In genomic region chr19:48993175-48994034, GRCh38 we compare ENCODE assay signal across 8 cellular contexts. TPM values are rescaled to one million over a fixed set of nuclear protein-coding genes. Genes with fewer than 3 reads are reported as not detected.
DNase-seq lines count a peak whose midpoint lies in the region; ATAC-seq, FAIRE-seq and TF ChIP-seq lines count a peak whose summit lies in the region.

GYS1 (minus strand) TSS chr19:48993309; CDS start chr19:48993112, 197 bp downstream.
RUVBL2 (plus strand) TSS chr19:48993887; CDS start chr19:48993912, 25 bp downstream.

- POLR2A ChIA-PET in BJ (lab: Charles Lee) = interaction anchor here (0.6 to 1.8 kb wide), 6 partner anchors 26 to 1232 kb away, joined by 3 to 6 read pairs (median 3); partner anchors contain the start of genes CGB7 and NUCB1

- peak within 1 kb of the TSS; percentile 97 for H3K27ac Mint-ChIP-seq in activated CD4-positive, alpha-beta T cell treated with anti-CD3 and anti-CD28 coated beads, Interleukin-2, amount 10 ng/mL, durations not matched to agents 24 days and 14 days

- peaks cover 16% of the 10 kb centered on the region for H3K36me3 ChIP-seq in BJ (ENCODE audit: control insufficient read depth, insufficient read depth, low read length)

- H3K27me3 Mint-ChIP-seq in activated CD4-positive, alpha-beta T cell treated with anti-CD3 and anti-CD28 coated beads, Interleukin-2, amount 10 ng/mL, durations not matched to agents 24 days and 14 days = no peaks in the 10 kb centered on the region

- ATAC-seq in HG03460 (IDR thresholded peaks at IDR 0.05; ENCODE audit: unreplicated experiment) (peak; percentile 80), left colon (peak; percentile 89)

- peak within 1 kb of the TSS; percentile 92 for H3K4me3 Mint-ChIP-seq in activated CD4-positive, alpha-beta T cell treated with anti-CD3 and anti-CD28 coated beads, Interleukin-2, amount 10 ng/mL, durations not matched to agents 24 days and 14 days

- intact Hi-C loops in activated CD4-positive, alpha-beta T cell treated with anti-CD3 and anti-CD28 coated beads, Interleukin-2, amount 10 ng/mL, durations not matched to agents 24 days and 14 days (cut with micrococcal nuclease) = loop anchor here (1.0 to 5.0 kb wide), 7 partner anchors 15 to 356 kb away; partner anchors contain the start of genes BAX, C19orf73, DBP and FTL
- intact Hi-C loops in left colon (cut with DNase I, micrococcal nuclease) = no loop called here

- no peaks in the 10 kb centered on the region for H3K27me3 ChIP-seq in BJ (ENCODE audit: control insufficient read depth, insufficient read depth, low read length)

- H3K4me1 Mint-ChIP-seq in activated CD4-positive, alpha-beta T cell treated with anti-CD3 and anti-CD28 coated beads, Interleukin-2, amount 10 ng/mL, durations not matched to agents 24 days and 14 days = peaks cover 40% of the 10 kb centered on the region

- H3K4me3 ChIP-seq in BJ (ENCODE audit: low read depth, low read length) (peak within 1 kb of the TSS; percentile 94), coronary artery (peak within 1 kb of the TSS; percentile 99)

- H3K36me3 Mint-ChIP-seq in activated CD4-positive, alpha-beta T cell treated with anti-CD3 and anti-CD28 coated beads, Interleukin-2, amount 10 ng/mL, durations not matched to agents 24 days and 14 days (ENCODE audit: low read depth) = peaks cover 28% of the 10 kb centered on the region

- TF ChIP-seq CTCF in BJ (IDR thresholded peaks at IDR 0.05; ENCODE audit: insufficient read depth, low read depth, low read length) (peak; percentile 99), coronary artery (IDR thresholded peaks at IDR 0.05) (peak; percentile 96)

- H3K27ac ChIP-seq in coronary artery = peak within 1 kb of the TSS; percentile 94 to 100

- no peaks in the 10 kb centered on the region for H3K9me3 Mint-ChIP-seq in activated CD4-positive, alpha-beta T cell treated with anti-CD3 and anti-CD28 coated beads, Interleukin-2, amount 10 ng/mL, durations not matched to agents 24 days and 14 days

- CTCF ChIA-PET in BJ (lab: Yijun Ruan, JAX) = interaction anchor here (0.6 to 2.7 kb wide), 27 partner anchors 8 to 268 kb away, joined by 3 to 44 read pairs (median 4); partner anchors contain the start of gene HSD17B14

- peak; percentile 98 for DNase-seq in BJ (ENCODE audit: low read depth)
- peak; percentile 96 for DNase-seq in GM19239 (ENCODE audit: insufficient read length, low spot score)
- DNase-seq in NCI-H526 (lab: John Stamatoyannopoulos, UW) = peak; percentile 97 to 99
- peak; percentile 100 for DNase-seq in activated CD4-positive, alpha-beta T cell treated with anti-CD3 and anti-CD28 coated beads, Interleukin-2, amount 10 ng/mL, durations not matched to agents 24 days and 14 days
- DNase-seq in coronary artery (ENCODE audit: low spot score) = peak; percentile 100
- peak; percentile 99 to 100 for DNase-seq in left colon
- DNase-seq in stimulated activated CD4-positive, alpha-beta T cell treated with anti-CD3 and anti-CD28 coated beads, Interleukin-2, amount 100 ng/mL, for 24 hours = peak; percentile 100

- peak; percentile 100 for FAIRE-seq in GM19239 (lab: Jason Lieb, UNC)

RNA-seq across cellular contexts. Expression of gene GYS1, which starts in this region (rescaled TPM):
- 36.0 and 49.7 TPM in 2 replicates for polyA plus RNA-seq in BJ (2011; rRNA removed)
- polyA minus RNA-seq in BJ (2011; rRNA and poly(A)+ RNA removed) = 45.4 and 52.7 TPM in 2 replicates
- 73.8 and 77.8 TPM in 2 replicates for total RNA-seq in activated CD4-positive, alpha-beta T cell treated with anti-CD3 and anti-CD28 coated beads, Interleukin-2, amount 10 ng/mL, durations not matched to agents 24 days and 14 days
- total RNA-seq in left colon = 10 to 100 TPM; 41.4 to 48.6 TPM

RNA-seq across cellular contexts. Expression of gene RUVBL2, which starts in this region (rescaled TPM):
- 138 and 221 TPM in 2 replicates for polyA plus RNA-seq in BJ (2011; rRNA removed)
- 125 and 166 TPM in 2 replicates for polyA minus RNA-seq in BJ (2011; rRNA and poly(A)+ RNA removed)
- 190 and 195 TPM in 2 replicates for total RNA-seq in activated CD4-positive, alpha-beta T cell treated with anti-CD3 and anti-CD28 coated beads, Interleukin-2, amount 10 ng/mL, durations not matched to agents 24 days and 14 days
- total RNA-seq in left colon = 10 to 100 TPM; 47.9 to 56.7 TPM

Comparison
In these comparisons a context has a peak if more than half of its experiments do, and no peak if none do; other contexts are left out.
1. Peak in every context shown above with its lines: DNase-seq, ATAC-seq, H3K4me3 ChIP-seq and H3K27ac ChIP-seq.